In genomic region chr7:75456403-75456802, GRCh38 we compare ENCODE assay signal across 21 cellular contexts. TPM values are rescaled to one million over a fixed set of nuclear protein-coding genes. Genes with fewer than 3 reads are reported as not detected.
"Had no signal": no experiment of that assay in that cellular context is flagged by ENCODE, and none has a peak within 500 bp of the region (broad histone marks: within the 10 kb centered on the region; RNA-seq: fewer than 3 reads in every experiment).

No MANE protein-coding gene starts in this region.

RNA-seq across cellular contexts. Expression of gene SPDYE5, which starts 35.7 kb away (rescaled TPM):
- total RNA-seq: dermis blood vessel endothelial cell, endothelial cell of umbilical vein, epithelial cell of proximal tubule, esophagus muscularis mucosa, fibroblast of lung, foreskin keratinocyte, gastroesophageal sphincter, heart left ventricle, hepatocyte, kidney, left lobe of liver, liver, lung microvascular endothelial cell, mesothelial cell of epicardium, osteocyte, right atrium auricular region, sciatic nerve, smooth muscle cell, suprapubic skin, transverse colon, vagina had no signal
